In the genomic region with DNA sequence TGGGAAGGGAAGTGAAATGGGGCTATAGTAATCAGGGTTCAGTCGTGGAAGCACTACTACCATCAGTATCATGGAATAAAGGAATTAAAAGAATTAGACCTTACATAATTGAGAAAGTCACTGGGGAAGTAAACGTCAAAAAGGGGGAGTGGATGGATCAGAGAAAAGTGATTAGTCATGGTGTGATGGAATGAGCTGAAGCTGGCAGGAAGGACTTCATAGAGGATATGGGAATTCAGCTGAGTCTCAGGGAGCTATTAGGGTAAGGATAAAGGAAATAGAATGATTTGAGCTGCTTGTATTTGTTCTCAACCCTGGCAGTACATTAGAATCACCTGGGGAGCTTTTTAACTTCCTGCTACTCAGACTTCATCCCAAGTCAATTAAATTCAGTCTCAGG, we compare ENCODE assay signal across 14 cellular contexts. TPM values are rescaled to one million over a fixed set of nuclear protein-coding genes. Genes with fewer than 3 reads are reported as not detected.
A peak's percentile ranks its signal among the peaks of the same experiment; 100 is the strongest.
DNase-seq lines count a peak whose midpoint lies in the region; ATAC-seq and TF ChIP-seq lines count a peak whose summit lies in the region.
"Had no signal": no experiment of that assay in that cellular context is flagged by ENCODE, and none has a peak within 500 bp of the region (broad histone marks: within the 10 kb centered on the region; RNA-seq: fewer than 3 reads in every experiment).

No MANE protein-coding gene starts in this region.

- peak overlapping the region; percentile 73; the same call in 1 of the 2 replicates for H2AFZ ChIP-seq in GM23338

- H3K27me3 ChIP-seq in GM23338 (ENCODE audit: insufficient read depth) (no peaks in the 10 kb centered on the region), SJSA1 (replicated peaks) (no peaks in the 10 kb centered on the region), ovary (no peaks in the 10 kb centered on the region)

- no peak for TF ChIP-seq CTCF in GM23338 (conservative IDR thresholded peaks at IDR 0.05; ENCODE audit: low read depth in 2 of 2)
- no peak for TF ChIP-seq CTCF in retinal pigment epithelial cell (conservative IDR thresholded peaks at IDR 0.05; ENCODE audit: low read depth, low read length)
- no peak for TF ChIP-seq CTCF in ovary (IDR thresholded peaks at IDR 0.05)

- no peaks in the 10 kb centered on the region for H4K20me1 ChIP-seq in GM23338 (replicated peaks; ENCODE audit: insufficient read depth)

- peaks cover 8% of the 10 kb centered on the region; the same call in 1 of the 2 replicates for H3K9me2 ChIP-seq in GM23338 (ENCODE audit: insufficient read depth)

- H3K4me3 ChIP-seq in GM23338 (no peak overlapping the region), SJSA1 (no peak overlapping the region), retinal pigment epithelial cell (ENCODE audit: low read length) (no peak overlapping the region), ovary (no peak overlapping the region)
- H3K4me3 ChIP-seq: GM12878, skin epidermis had no signal

- no peaks in the 10 kb centered on the region for H3K27me3 Mint-ChIP-seq in GM23338 (ENCODE audit: insufficient read depth, low read depth, poor library complexity)

- no peak overlapping the region for H3K4me3 Mint-ChIP-seq in GM23338
- H3K4me3 Mint-ChIP-seq: H9 had no signal

- H3K9me3 Mint-ChIP-seq in GM23338 = no peaks in the 10 kb centered on the region
- H3K9me3 Mint-ChIP-seq: H9 had no signal

- H3F3A ChIP-seq in GM23338 (replicated peaks; ENCODE audit: low read depth) = no peaks in the 10 kb centered on the region

- H3K36me3 ChIP-seq in GM23338 (ENCODE audit: insufficient read depth) (no peaks in the 10 kb centered on the region), SJSA1 (no peaks in the 10 kb centered on the region), ovary (no peaks in the 10 kb centered on the region)

- no peak overlapping the region; the same call in 1 of the 2 replicates for H3K27ac Mint-ChIP-seq in GM23338

- peaks cover 23% of the 10 kb centered on the region; the same call in 2 of the 3 replicates for H3K4me1 Mint-ChIP-seq in GM23338

- no peaks in the 10 kb centered on the region for H3K79me2 ChIP-seq in GM23338 (replicated peaks; ENCODE audit: insufficient read depth)

- H3K9me3 ChIP-seq in SJSA1 (replicated peaks) (no peaks in the 10 kb centered on the region), ovary (no peaks in the 10 kb centered on the region)

- no peaks in the 10 kb centered on the region for H3K36me3 Mint-ChIP-seq in GM23338 (ENCODE audit: low read depth)

- no peak for TF ChIP-seq EP300 in ovary (IDR thresholded peaks at IDR 0.05)

- ATAC-seq in GM23338 = no peak
- ATAC-seq in GM19395 (IDR thresholded peaks at IDR 0.05; ENCODE audit: unreplicated experiment) = no peak
- ATAC-seq in GM21576 (IDR thresholded peaks at IDR 0.05; ENCODE audit: unreplicated experiment) = no peak

- H3K4me1 ChIP-seq in GM23338 (ENCODE audit: insufficient read depth) = peaks cover 12% of the 10 kb centered on the region
- H3K4me1 ChIP-seq in SJSA1 (replicated peaks) = peaks cover 11% of the 10 kb centered on the region
- H3K4me1 ChIP-seq in ovary (ENCODE audit: insufficient read depth) = no peaks in the 10 kb centered on the region

- intact Hi-C loops in ovary (cut with DNase I) = no loop called here

- H3K27ac ChIP-seq in GM23338 (ENCODE audit: low read depth) (no peak overlapping the region), SJSA1 (peak overlapping the region; percentile 51), ovary (no peak overlapping the region)

- H3K4me2 ChIP-seq in GM23338 = no peak overlapping the region

- WGBS in ovary, 3 donors = 51 to 58% (median 54%) methylated on average over 2 of the region's 2 CpGs

- DNase-seq in GM23338 (ENCODE audit: low spot score) (no peak), SJSA1 (ENCODE audit: low read depth in 1 of 2, low spot score in 2 of 2) (peak in 1 of 2 experiments; percentile 34), fibroblast of peridontal ligament (ENCODE audit: extremely low read depth) (peak; percentile 86), retinal pigment epithelial cell (ENCODE audit: low read depth) (peak; percentile 60), ovary (no peak), medulla oblongata (ENCODE audit: extremely low spot score) (no peak)
- DNase-seq: activated T-cell treated with anti-CD3 and anti-CD28 coated beads for 4 hours, H9, NCI-H146, SIG-M5 had no signal

- no peak for TF ChIP-seq POLR2A in ovary (IDR thresholded peaks at IDR 0.05)

TF ChIP-seq in GM23338, 12 proteins besides CTCF, POLR2A, EP300 and RAD21:
- TF ChIP-seq, protein P1, sequence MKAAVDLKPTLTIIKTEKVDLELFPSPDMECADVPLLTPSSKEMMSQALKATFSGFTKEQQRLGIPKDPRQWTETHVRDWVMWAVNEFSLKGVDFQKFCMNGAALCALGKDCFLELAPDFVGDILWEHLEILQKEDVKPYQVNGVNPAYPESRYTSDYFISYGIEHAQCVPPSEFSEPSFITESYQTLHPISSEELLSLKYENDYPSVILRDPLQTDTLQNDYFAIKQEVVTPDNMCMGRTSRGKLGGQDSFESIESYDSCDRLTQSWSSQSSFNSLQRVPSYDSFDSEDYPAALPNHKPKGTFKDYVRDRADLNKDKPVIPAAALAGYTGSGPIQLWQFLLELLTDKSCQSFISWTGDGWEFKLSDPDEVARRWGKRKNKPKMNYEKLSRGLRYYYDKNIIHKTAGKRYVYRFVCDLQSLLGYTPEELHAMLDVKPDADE (IDR thresholded peaks at IDR 0.05) = no peak
- TF ChIP-seq STAT1 (IDR thresholded peaks at IDR 0.05; ENCODE audit: unreplicated experiment) (no peak), EZH2 (IDR thresholded peaks at IDR 0.05; ENCODE audit: low read depth, unreplicated experiment) (no peak)

RNA-seq across cellular contexts. Expression of gene SETBP1, which starts 53.4 kb away (rescaled TPM):
- 3.7 and 5.5 TPM in 2 replicates for total RNA-seq in GM23338 (2014; rRNA removed; shearing (Covaris generic))
- polyA plus RNA-seq in GM23338 (2016; fragmentation: Nextera tagmentation; extraction: Ambion mirVana) (1.6 TPM in 2 replicates), ovary (10 to 100 TPM in 1 of 2 donors, 1 to 10 TPM in 1; 7.8 to 12.9 TPM)
- 9.9 and 12.6 TPM in 2 replicates for total RNA-seq in SJSA1 (2014; rRNA removed; shearing (Covaris generic))
- 10 to 100 TPM; 23.0 to 53.7 (median 33.3) TPM for total RNA-seq in ovary

Comparison
In these comparisons a context has a peak if more than half of its experiments do, and no peak if none do; other contexts are left out.
1. DNase-seq: peak in fibroblast of peridontal ligament (single experiment) and retinal pigment epithelial cell (single experiment); none in GM23338 (single experiment), ovary (0 of 5) and medulla oblongata (single experiment).